8 cellular contexts compared by ENCODE assay signal in the genomic region with DNA sequence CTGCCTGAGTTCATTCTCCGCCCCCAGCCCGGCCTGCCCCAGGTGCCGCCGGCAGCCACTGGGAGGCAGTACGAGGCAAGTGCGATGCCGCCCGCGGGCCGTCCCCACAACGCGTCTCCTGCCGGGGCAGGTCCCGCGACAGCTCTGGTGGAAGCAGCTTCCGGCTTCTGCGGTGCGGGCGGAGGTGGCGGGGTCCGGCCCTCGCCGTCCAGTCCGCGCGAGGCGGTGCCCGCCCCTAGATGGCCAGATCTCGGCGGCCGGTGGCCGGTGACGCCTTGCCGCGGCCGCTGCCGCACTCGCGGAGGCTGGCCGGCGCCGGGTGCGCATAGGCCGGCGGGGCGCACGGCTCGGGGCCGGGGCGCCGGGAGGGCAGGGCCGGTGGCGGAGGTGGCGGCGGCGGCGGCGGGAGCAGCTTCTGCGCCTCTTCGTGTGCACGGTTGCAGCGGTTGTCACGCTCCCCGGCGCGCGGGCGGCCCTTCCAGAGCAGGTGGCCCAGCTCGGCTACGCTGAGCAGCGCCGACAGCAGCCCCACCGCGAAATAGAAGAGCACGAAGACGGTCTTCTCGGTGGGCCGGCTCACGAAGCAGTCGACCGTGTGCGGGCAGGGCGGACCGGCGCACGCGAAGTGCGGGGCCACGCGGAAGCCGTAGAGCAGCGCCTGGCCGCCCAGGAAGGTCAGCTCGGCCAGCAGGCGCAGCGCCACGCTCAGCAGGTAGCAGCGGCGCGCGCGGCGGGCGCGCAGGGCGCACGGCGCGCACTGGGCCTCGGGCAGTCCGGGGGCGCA. TPM values are rescaled to one million over a fixed set of nuclear protein-coding genes. Genes with fewer than 3 reads are reported as not detected.
DNase-seq lines count a peak whose midpoint lies in the region; ATAC-seq and TF ChIP-seq lines count a peak whose summit lies in the region.

No MANE protein-coding gene starts in this region.

- no peaks in the 10 kb centered on the region for H3K9me2 ChIP-seq in Loucy (replicated peaks; ENCODE audit: low read depth, low read length)

- DNase-seq in DMS53 treated with DMSO at 0.1 percent for 48 hours (lab: John Stamatoyannopoulos, UW; ENCODE audit: unreplicated experiment), result peak; percentile 16
- DNase-seq in T-helper 17 cell, result peak; percentile 57 to 75 (median 59)
- DNase-seq in ascending aorta (ENCODE audit: low spot score in 2 of 2), result no peak
- peak; percentile 80 to 88 for DNase-seq in stimulated activated CD4-positive, alpha-beta T cell treated with anti-CD3 and anti-CD28 coated beads, Interleukin-15, amount 100 ng/mL, for 48 hours (ENCODE audit: low read depth in 2 of 2)

- peaks cover 3% of the 10 kb centered on the region for H3K36me3 Mint-ChIP-seq in T-helper 17 cell (ENCODE audit: low read depth)

- no peaks in the 10 kb centered on the region for H3K36me3 ChIP-seq in Loucy (ENCODE audit: insufficient read depth, low read length)
- no peaks in the 10 kb centered on the region for H3K36me3 ChIP-seq in ascending aorta
- no peaks in the 10 kb centered on the region for H3K36me3 ChIP-seq in iPS-18a (ENCODE audit: control insufficient read depth, low read depth, low read length)

- peak; percentile 62 for ATAC-seq in GM21619 (IDR thresholded peaks at IDR 0.05; ENCODE audit: unreplicated experiment)
- ATAC-seq in T-helper 17 cell, result peak; percentile 84
- no peak for ATAC-seq in HG02870 (IDR thresholded peaks at IDR 0.05; ENCODE audit: unreplicated experiment)

- H3K4me1 ChIP-seq in Loucy (ENCODE audit: insufficient read depth, low read length, poor library complexity, severe bottlenecking) (no peaks in the 10 kb centered on the region), ascending aorta (peaks cover 0 to 4% of the 10 kb centered on the region in 2 donors), iPS-18a (ENCODE audit: control insufficient read depth, low read depth, low read length) (peaks cover 12% of the 10 kb centered on the region)

- H3K27me3 Mint-ChIP-seq in T-helper 17 cell, result peaks cover 16% of the 10 kb centered on the region

- H3K27me3 ChIP-seq in Loucy (ENCODE audit: insufficient read depth, low read length, poor library complexity, severe bottlenecking), result no peaks in the 10 kb centered on the region
- no peaks in the 10 kb centered on the region for H3K27me3 ChIP-seq in ascending aorta
- H3K27me3 ChIP-seq in iPS-18a (ENCODE audit: control insufficient read depth, insufficient read depth, low read length), result peaks cover 26% of the 10 kb centered on the region

- peak overlapping the region; percentile 61; the same call in 1 of the 2 replicates for H2AFZ ChIP-seq in Loucy (ENCODE audit: low read length)

- intact Hi-C loops in ascending aorta (cut with DNase I), result no loop called here

- H3F3A ChIP-seq in Loucy (ENCODE audit: low read depth), result no peaks in the 10 kb centered on the region

- peak overlapping the region; percentile 83 for H3K4me3 Mint-ChIP-seq in T-helper 17 cell

- H3K4me1 Mint-ChIP-seq in T-helper 17 cell, result peaks cover 23% of the 10 kb centered on the region

- H3K79me2 ChIP-seq in Loucy (ENCODE audit: insufficient read depth, low read length), result no peaks in the 10 kb centered on the region

- H3K4me3 ChIP-seq in Loucy (ENCODE audit: low read length, poor library complexity, severe bottlenecking) (peak overlapping the region; percentile 68), ascending aorta (peak overlapping the region; percentile 41 to 65), iPS-18a (ENCODE audit: low read length) (peak overlapping the region; percentile 48)

- H3K9me3 ChIP-seq in Loucy (ENCODE audit: insufficient read depth, low read depth, low read length) (no peaks in the 10 kb centered on the region), T-helper 17 cell (ENCODE audit: control insufficient read depth, low read length, poor library complexity, severe bottlenecking) (no peaks in the 10 kb centered on the region), ascending aorta (no peaks in the 10 kb centered on the region), iPS-18a (ENCODE audit: control insufficient read depth, low read depth, low read length) (no peaks in the 10 kb centered on the region)

- peak; percentile 87 for TF ChIP-seq CTCF in Loucy (conservative IDR thresholded peaks at IDR 0.05; ENCODE audit: low read length)
- peak; percentile 43 to 54 (median 43) for TF ChIP-seq CTCF in ascending aorta (IDR thresholded peaks at IDR 0.05)

- H4K20me1 ChIP-seq in Loucy (ENCODE audit: insufficient read depth, low read length, poor library complexity, severe bottlenecking), result no peaks in the 10 kb centered on the region

- H3K4me2 ChIP-seq in Loucy (ENCODE audit: low read depth, low read length, poor library complexity, severe bottlenecking), result peak overlapping the region; percentile 52

- no peak overlapping the region for H3K27ac Mint-ChIP-seq in T-helper 17 cell

- H3K27ac ChIP-seq in ascending aorta, result no peak overlapping the region
- H3K27ac ChIP-seq in iPS-18a (ENCODE audit: low read length), result no peak overlapping the region

- H3K9ac ChIP-seq in Loucy (ENCODE audit: low read depth, low read length, poor library complexity, severe bottlenecking), result no peak overlapping the region
- H3K9ac ChIP-seq in iPS-18a (ENCODE audit: low read length), result no peak overlapping the region

RNA-seq across cellular contexts. Expression of a gene that starts 1.6 kb away (rescaled TPM):
- total RNA-seq in T-helper 17 cell (not detected), ascending aorta (not detected)

RNA-seq across cellular contexts. Expression of a gene that starts 53.9 kb away (rescaled TPM):
- total RNA-seq in T-helper 17 cell (100 to 1,000 TPM in 1 of 2 donors, 10 to 100 TPM in 1; 97.0 to 106 TPM), ascending aorta (77.3 TPM)

RNA-seq across cellular contexts. Expression of a gene that starts 54.8 kb away (rescaled TPM):
- total RNA-seq in T-helper 17 cell (1 to 10 TPM; 4.1 to 6.4 TPM), ascending aorta (0.11 TPM)

Comparison
In these comparisons a context has a peak if more than half of its experiments do, and no peak if none do; other contexts are left out.
1. DNase-seq: peak in DMS53 treated with DMSO at 0.1 percent for 48 hours (single experiment), T-helper 17 cell (3 of 3) and stimulated activated CD4-positive, alpha-beta T cell treated with anti-CD3 and anti-CD28 coated beads, Interleukin-15, amount 100 ng/mL, for 48 hours (2 of 2); none in ascending aorta (0 of 2).
2. Peak in every context shown above with its lines, with median percentiles within 50 percentile points of each other: H3K4me3 ChIP-seq.